In the genomic region with DNA sequence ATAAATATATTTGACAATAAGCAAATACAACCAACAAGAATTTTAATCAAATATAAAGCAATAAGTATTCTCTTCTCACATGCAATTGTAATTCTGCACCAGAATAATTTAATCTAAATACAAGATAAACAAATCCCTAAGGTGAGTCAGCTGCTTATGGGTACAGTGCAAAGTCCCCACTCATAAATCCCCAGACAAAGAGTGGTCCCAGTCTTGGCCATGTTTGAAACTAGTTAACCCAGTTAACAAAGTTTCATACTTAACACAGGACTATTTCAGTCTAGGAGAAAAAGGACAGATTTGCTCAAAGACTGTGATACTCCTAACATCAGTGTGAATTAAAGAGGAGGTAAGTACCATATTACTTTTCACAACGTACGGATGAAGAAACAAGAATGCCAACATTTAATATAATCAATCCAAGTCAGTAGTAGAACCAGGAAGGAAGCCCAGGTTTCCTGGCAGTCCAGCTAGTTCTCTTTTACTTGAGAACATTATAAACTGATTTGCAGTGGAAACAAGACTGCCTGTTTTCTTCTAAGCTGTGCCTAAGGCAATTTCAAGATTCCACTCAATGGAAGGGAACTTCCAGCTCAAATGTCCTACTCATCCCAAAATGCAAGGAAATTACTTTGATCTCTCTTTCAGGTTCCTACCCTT, we compare ENCODE assay signal across 26 cellular contexts. TPM values are rescaled to one million over a fixed set of nuclear protein-coding genes. Genes with fewer than 3 reads are reported as not detected.
A peak's percentile ranks its signal among the peaks of the same experiment; 100 is the strongest.
DNase-seq lines count a peak whose midpoint lies in the region; ATAC-seq and TF ChIP-seq lines count a peak whose summit lies in the region.
"Had no signal": no experiment of that assay in that cellular context is flagged by ENCODE, and none has a peak within 500 bp of the region (broad histone marks: within the 10 kb centered on the region; RNA-seq: fewer than 3 reads in every experiment).

No MANE protein-coding gene starts in this region.

- no peak for TF ChIP-seq POLR2A in heart left ventricle (IDR thresholded peaks at IDR 0.05)

- no peak for DNase-seq in activated CD4-positive, alpha-beta T cell treated with anti-CD3 and anti-CD28 coated beads, Interleukin-2, amount 10 ng/mL, durations not matched to agents 7 days and 5 days
- no peak for DNase-seq in activated CD4-positive, alpha-beta T cell treated with anti-CD3 and anti-CD28 coated beads for 48 hours
- DNase-seq in activated naive CD8-positive, alpha-beta T cell treated with anti-CD3 and anti-CD28 coated beads, Interleukin-2, amount 50 U/mL, for 24 hours = no peak
- DNase-seq in naive thymus-derived CD8-positive, alpha-beta T cell = no peak
- DNase-seq in HPDE6-E6E7 (ENCODE audit: extremely low spot score) = no peak
- no peak for DNase-seq in heart left ventricle
- DNase-seq in HK-2 (ENCODE audit: unreplicated experiment) = no peak
- DNase-seq: dermis blood vessel endothelial cell; foreskin fibroblast; GM23248; kidney; MV-4-11; NCI-H1694 treated with DMSO at 0.1 percent for 48 hours; NCI-H69; ovary; stimulated activated CD4-positive, alpha-beta T cell treated with anti-CD3 and anti-CD28 coated beads, Interleukin-12 subunit alpha, Interleukin-12 subunit beta, amount 100 ng/mL, for 4 hours had no signal

- no peaks in the 10 kb centered on the region for H3K27me3 Mint-ChIP-seq in activated CD4-positive, alpha-beta T cell treated with anti-CD3 and anti-CD28 coated beads, Interleukin-2, amount 10 ng/mL, durations not matched to agents 7 days and 5 days
- no peaks in the 10 kb centered on the region for H3K27me3 Mint-ChIP-seq in activated naive CD8-positive, alpha-beta T cell treated with anti-CD3 and anti-CD28 coated beads, Interleukin-2, amount 50 U/mL, for 24 hours
- H3K27me3 Mint-ChIP-seq in naive thymus-derived CD8-positive, alpha-beta T cell = no peaks in the 10 kb centered on the region

- peaks cover 77% of the 10 kb centered on the region for H3K36me3 Mint-ChIP-seq in activated CD4-positive, alpha-beta T cell treated with anti-CD3 and anti-CD28 coated beads, Interleukin-2, amount 10 ng/mL, durations not matched to agents 7 days and 5 days (ENCODE audit: low read depth)
- peaks cover 16% of the 10 kb centered on the region for H3K36me3 Mint-ChIP-seq in activated naive CD8-positive, alpha-beta T cell treated with anti-CD3 and anti-CD28 coated beads, Interleukin-2, amount 50 U/mL, for 24 hours (ENCODE audit: low read depth)
- peaks cover 9 to 53% (median 48%) of the 10 kb centered on the region in 3 donors for H3K36me3 Mint-ChIP-seq in naive thymus-derived CD8-positive, alpha-beta T cell

- H3K9me3 ChIP-seq in HUES6 (ENCODE audit: control insufficient read depth, insufficient read depth, low read depth, low read length) (peaks cover 20% of the 10 kb centered on the region), heart left ventricle (no peaks in the 10 kb centered on the region)
- H3K9me3 ChIP-seq: A549, ovary, right atrium auricular region had no signal

- H3K27ac ChIP-seq in HUES6 (ENCODE audit: low read depth, low read length) (no peak overlapping the region), heart left ventricle (no peak overlapping the region)
- H3K27ac ChIP-seq: A549, cardiac muscle cell, epithelial cell of prostate, GM23248, KMS-11, ovary, right atrium auricular region, RWPE1 had no signal

- POLR2A ChIA-PET in activated CD4-positive, alpha-beta T cell treated with anti-CD3 and anti-CD28 coated beads, Interleukin-2, amount 10 ng/mL, durations not matched to agents 7 days and 5 days (lab: Charles Lee) = no interaction called here
- POLR2A ChIA-PET in naive thymus-derived CD8-positive, alpha-beta T cell (lab: Charles Lee) = interaction anchor here (0.7 to 1.8 kb wide), 6 partner anchors 8 to 80 kb away, joined by 3 to 5 read pairs (median 4); no protein-coding TSS in a partner anchor

- H3K27me3 ChIP-seq in HUES6 (ENCODE audit: control insufficient read depth, insufficient read depth, low read length) = no peaks in the 10 kb centered on the region
- H3K27me3 ChIP-seq in heart left ventricle = peaks cover 0 to 7% (median 0%) of the 10 kb centered on the region in 9 donors
- H3K27me3 ChIP-seq: cardiac muscle cell, ovary, right atrium auricular region had no signal

- CTCF ChIA-PET in activated CD4-positive, alpha-beta T cell treated with anti-CD3 and anti-CD28 coated beads, Interleukin-2, amount 10 ng/mL, durations not matched to agents 7 days and 5 days (lab: Charles Lee) = interaction anchor here (1.2 to 2.6 kb wide), 2 partner anchors 9 to 40 kb away, joined by 3 to 13 read pairs; no protein-coding TSS in a partner anchor

- H3K4me3 ChIP-seq in HUES6 (ENCODE audit: low read depth, low read length) = peak overlapping the region; percentile 4; the same call in 1 of the 2 replicates
- peak overlapping the region in 1 of 12 donors; percentile 49 for H3K4me3 ChIP-seq in heart left ventricle
- H3K4me3 ChIP-seq: A549, cardiac muscle cell, GM23248, ovary, right atrium auricular region had no signal

- peaks cover 63% of the 10 kb centered on the region for H3K4me1 Mint-ChIP-seq in activated CD4-positive, alpha-beta T cell treated with anti-CD3 and anti-CD28 coated beads, Interleukin-2, amount 10 ng/mL, durations not matched to agents 7 days and 5 days
- H3K4me1 Mint-ChIP-seq in activated naive CD8-positive, alpha-beta T cell treated with anti-CD3 and anti-CD28 coated beads, Interleukin-2, amount 50 U/mL, for 24 hours = peaks cover 46% of the 10 kb centered on the region
- H3K4me1 Mint-ChIP-seq in naive thymus-derived CD8-positive, alpha-beta T cell = peaks cover 24 to 83% (median 55%) of the 10 kb centered on the region in 4 donors

- WGBS in heart left ventricle, 4 donors = 32 to 63% (median 38%) methylated on average over 2 of the region's 2 CpGs

- no peak for ATAC-seq in activated naive CD8-positive, alpha-beta T cell treated with anti-CD3 and anti-CD28 coated beads, Interleukin-2, amount 50 U/mL, for 24 hours
- ATAC-seq in naive thymus-derived CD8-positive, alpha-beta T cell = no peak
- no peak for ATAC-seq in heart left ventricle
- ATAC-seq: A549, SK-N-SH treated with all-trans-retinoic acid at 6 μM for 48 hours had no signal

- peaks cover 8% of the 10 kb centered on the region; the same call in 1 of the 2 replicates for H3K4me1 ChIP-seq in HUES6 (ENCODE audit: control insufficient read depth, insufficient read depth, low read length)
- no peaks in the 10 kb centered on the region for H3K4me1 ChIP-seq in heart left ventricle
- H3K4me1 ChIP-seq: A549, right atrium auricular region had no signal

- H3K36me3 ChIP-seq in HUES6 (ENCODE audit: control insufficient read depth, insufficient read depth, low read length) (peaks cover 23% of the 10 kb centered on the region; the same call in 1 of the 2 replicates), heart left ventricle (no peaks in the 10 kb centered on the region)
- H3K36me3 ChIP-seq: cardiac muscle cell, ovary, right atrium auricular region had no signal

- peak overlapping the region; percentile 63 for H3K27ac Mint-ChIP-seq in activated CD4-positive, alpha-beta T cell treated with anti-CD3 and anti-CD28 coated beads, Interleukin-2, amount 10 ng/mL, durations not matched to agents 7 days and 5 days
- H3K27ac Mint-ChIP-seq in activated naive CD8-positive, alpha-beta T cell treated with anti-CD3 and anti-CD28 coated beads, Interleukin-2, amount 50 U/mL, for 24 hours = peak overlapping the region; percentile 56
- H3K27ac Mint-ChIP-seq in naive thymus-derived CD8-positive, alpha-beta T cell = peak overlapping the region; percentile 35 to 86 (median 66)

- H3K9ac ChIP-seq in HUES6 (ENCODE audit: low read length) = no peak overlapping the region
- H3K9ac ChIP-seq: GM23248, KMS-11 had no signal

- no peak for TF ChIP-seq CTCF in heart left ventricle (IDR thresholded peaks at IDR 0.05)

- H3K9me3 Mint-ChIP-seq in activated CD4-positive, alpha-beta T cell treated with anti-CD3 and anti-CD28 coated beads, Interleukin-2, amount 10 ng/mL, durations not matched to agents 7 days and 5 days = peaks cover 24% of the 10 kb centered on the region
- peaks cover 13% of the 10 kb centered on the region for H3K9me3 Mint-ChIP-seq in activated naive CD8-positive, alpha-beta T cell treated with anti-CD3 and anti-CD28 coated beads, Interleukin-2, amount 50 U/mL, for 24 hours
- H3K9me3 Mint-ChIP-seq in naive thymus-derived CD8-positive, alpha-beta T cell = no peaks in the 10 kb centered on the region

- intact Hi-C loops in heart left ventricle (cut with DNase I) = no loop called here

- peak overlapping the region; percentile 65 for H3K4me3 Mint-ChIP-seq in activated CD4-positive, alpha-beta T cell treated with anti-CD3 and anti-CD28 coated beads, Interleukin-2, amount 10 ng/mL, durations not matched to agents 7 days and 5 days
- peak overlapping the region; percentile 45 for H3K4me3 Mint-ChIP-seq in activated naive CD8-positive, alpha-beta T cell treated with anti-CD3 and anti-CD28 coated beads, Interleukin-2, amount 50 U/mL, for 24 hours
- peak overlapping the region; percentile 82 to 94 (median 84) for H3K4me3 Mint-ChIP-seq in naive thymus-derived CD8-positive, alpha-beta T cell

RNA-seq across cellular contexts. Expression of a gene that starts 10.4 kb away (rescaled TPM):
- 10 to 100 TPM; 49.5 to 50.9 TPM for total RNA-seq in activated CD4-positive, alpha-beta T cell treated with anti-CD3 and anti-CD28 coated beads, Interleukin-2, amount 10 ng/mL, durations not matched to agents 7 days and 5 days
- total RNA-seq in naive thymus-derived CD8-positive, alpha-beta T cell = 10 to 100 TPM; 28.7 to 34.1 TPM
- polyA plus RNA-seq in naive thymus-derived CD8-positive, alpha-beta T cell = 10 to 100 TPM; 19.2 to 91.4 (median 71.1) TPM
- total RNA-seq in heart left ventricle = 1 to 10 TPM in 2 of 9 donors, under 1 TPM in 4, not detected in 3; 0.18 to 4.2 (median 0.74) TPM
- under 1 TPM in 1 of 2 donors, not detected in 1; 0.06 TPM for polyA plus RNA-seq in heart left ventricle
- total RNA-seq: cardiac muscle cell, dermis blood vessel endothelial cell, lung microvascular endothelial cell, myocyte had no signal
- polyA plus RNA-seq: A549, cardiac muscle cell had no signal

Comparison
In these comparisons a context has a peak if more than half of its experiments do, and no peak if none do; other contexts are left out.
1. RNA of a gene that starts 10.4 kb away (total RNA-seq): 49.5 to 50.9 TPM in activated CD4-positive, alpha-beta T cell treated with anti-CD3 and anti-CD28 coated beads, Interleukin-2, amount 10 ng/mL, durations not matched to agents 7 days and 5 days and 28.7 to 34.1 TPM in naive thymus-derived CD8-positive, alpha-beta T cell; 0.18 to 4.2 TPM in heart left ventricle; every median in the first group is over 4 times any median in the second.
2. Peak in every context shown above with its lines, with median percentiles within 50 percentile points of each other: H3K27ac Mint-ChIP-seq and H3K4me3 Mint-ChIP-seq.